ENCODE assay signal across 2 cellular contexts in genomic region chr6:28212510-28213212, GRCh38.
TF ChIP-seq lines count a peak whose summit lies in the region.

No MANE protein-coding gene starts in this region.

TF ChIP-seq in HCT116, 20 proteins besides CTCF, POLR2A, EP300 and RAD21:
- TF ChIP-seq TCF7L2 (IDR thresholded peaks at IDR 0.05; ENCODE audit: borderline replicate concordance, extremely low read depth, insufficient read depth, insufficient read length) (peak; percentile 28), JUND (IDR thresholded peaks at IDR 0.05) (no peak; the same call in 1 of the 2 replicates), SP1 (IDR thresholded peaks at IDR 0.05; ENCODE audit: low read depth) (peak; percentile 49; the same call in 1 of the 2 replicates), CEBPB (IDR thresholded peaks at IDR 0.05; ENCODE audit: low read depth) (peak; percentile 86), ATF3 (IDR thresholded peaks at IDR 0.05) (peak; percentile 98), ELF1 (IDR thresholded peaks at IDR 0.05; ENCODE audit: borderline replicate concordance, low read depth) (no peak), EGR1 (IDR thresholded peaks at IDR 0.05; ENCODE audit: low read depth) (no peak), EZH2 (IDR thresholded peaks at IDR 0.05) (no peak), SRF (IDR thresholded peaks at IDR 0.05; ENCODE audit: low read depth) (no peak), ZNF274 (IDR thresholded peaks at IDR 0.05; ENCODE audit: low read depth, low read length) (no peak), FOSL1 (IDR thresholded peaks at IDR 0.05; ENCODE audit: low read depth) (no peak), CBX3 (IDR thresholded peaks at IDR 0.05; ENCODE audit: low read depth) (peak; percentile 97), ZFX (IDR thresholded peaks at IDR 0.05) (no peak), POLR2AphosphoS5 (IDR thresholded peaks at IDR 0.05; ENCODE audit: low read depth, low read length) (peak; percentile 36; the same call in 1 of the 2 replicates), YY1 (IDR thresholded peaks at IDR 0.05; ENCODE audit: extremely low read depth, insufficient replicate concordance, low read depth, low read length) (peak; percentile 26), SIN3A (IDR thresholded peaks at IDR 0.05; ENCODE audit: low read depth) (no peak), ZBTB33 (IDR thresholded peaks at IDR 0.05; ENCODE audit: extremely low read depth, insufficient replicate concordance, low read length) (no peak), EZH2phosphoT487 (IDR thresholded peaks at IDR 0.05; ENCODE audit: borderline replicate concordance) (no peak)
- TF ChIP-seq, protein P1, sequence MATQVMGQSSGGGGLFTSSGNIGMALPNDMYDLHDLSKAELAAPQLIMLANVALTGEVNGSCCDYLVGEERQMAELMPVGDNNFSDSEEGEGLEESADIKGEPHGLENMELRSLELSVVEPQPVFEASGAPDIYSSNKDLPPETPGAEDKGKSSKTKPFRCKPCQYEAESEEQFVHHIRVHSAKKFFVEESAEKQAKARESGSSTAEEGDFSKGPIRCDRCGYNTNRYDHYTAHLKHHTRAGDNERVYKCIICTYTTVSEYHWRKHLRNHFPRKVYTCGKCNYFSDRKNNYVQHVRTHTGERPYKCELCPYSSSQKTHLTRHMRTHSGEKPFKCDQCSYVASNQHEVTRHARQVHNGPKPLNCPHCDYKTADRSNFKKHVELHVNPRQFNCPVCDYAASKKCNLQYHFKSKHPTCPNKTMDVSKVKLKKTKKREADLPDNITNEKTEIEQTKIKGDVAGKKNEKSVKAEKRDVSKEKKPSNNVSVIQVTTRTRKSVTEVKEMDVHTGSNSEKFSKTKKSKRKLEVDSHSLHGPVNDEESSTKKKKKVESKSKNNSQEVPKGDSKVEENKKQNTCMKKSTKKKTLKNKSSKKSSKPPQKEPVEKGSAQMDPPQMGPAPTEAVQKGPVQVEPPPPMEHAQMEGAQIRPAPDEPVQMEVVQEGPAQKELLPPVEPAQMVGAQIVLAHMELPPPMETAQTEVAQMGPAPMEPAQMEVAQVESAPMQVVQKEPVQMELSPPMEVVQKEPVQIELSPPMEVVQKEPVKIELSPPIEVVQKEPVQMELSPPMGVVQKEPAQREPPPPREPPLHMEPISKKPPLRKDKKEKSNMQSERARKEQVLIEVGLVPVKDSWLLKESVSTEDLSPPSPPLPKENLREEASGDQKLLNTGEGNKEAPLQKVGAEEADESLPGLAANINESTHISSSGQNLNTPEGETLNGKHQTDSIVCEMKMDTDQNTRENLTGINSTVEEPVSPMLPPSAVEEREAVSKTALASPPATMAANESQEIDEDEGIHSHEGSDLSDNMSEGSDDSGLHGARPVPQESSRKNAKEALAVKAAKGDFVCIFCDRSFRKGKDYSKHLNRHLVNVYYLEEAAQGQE (IDR thresholded peaks at IDR 0.05; ENCODE audit: low read depth), result no peak
- TF ChIP-seq, protein P2, sequence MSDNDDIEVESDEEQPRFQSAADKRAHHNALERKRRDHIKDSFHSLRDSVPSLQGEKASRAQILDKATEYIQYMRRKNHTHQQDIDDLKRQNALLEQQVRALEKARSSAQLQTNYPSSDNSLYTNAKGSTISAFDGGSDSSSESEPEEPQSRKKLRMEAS (IDR thresholded peaks at IDR 0.05), result peak; percentile 81

TF ChIP-seq in H1, 55 proteins besides CTCF, POLR2A, EP300 and RAD21:
- TF ChIP-seq HDAC2 (IDR thresholded peaks at IDR 0.05; ENCODE audit: borderline replicate concordance in 1 of 2, low read depth in 2 of 2, low read length in 2 of 2), result peak in 1 of 2 experiments; percentile 48; a peak in 1 of 4 replicates
- TF ChIP-seq MAFK (IDR thresholded peaks at IDR 0.05; ENCODE audit: low read depth, low read length), result peak; percentile 83; the same call in 1 of the 2 replicates
- peak; percentile 49; the same call in 1 of the 2 replicates for TF ChIP-seq SP4 (IDR thresholded peaks at IDR 0.05; ENCODE audit: low read length)
- no peak for TF ChIP-seq SUZ12 (IDR thresholded peaks at IDR 0.05; ENCODE audit: low read length)
- peak; percentile 6 for TF ChIP-seq NANOG (IDR thresholded peaks at IDR 0.05; ENCODE audit: insufficient read depth, low read depth, low read length, poor library complexity, severe bottlenecking)
- no peak for TF ChIP-seq HDAC6 (IDR thresholded peaks at IDR 0.05; ENCODE audit: low read depth, low read length)
- peak; percentile 100 for TF ChIP-seq TBP (IDR thresholded peaks at IDR 0.05; ENCODE audit: low read depth, low read length)
- TF ChIP-seq, protein P2 (IDR thresholded peaks at IDR 0.05), result peak; percentile 79
- TF ChIP-seq SIN3A (conservative IDR thresholded peaks at IDR 0.05 in 1 of 2, IDR thresholded peaks at IDR 0.05 in 1 of 2; ENCODE audit: low read depth in 1 of 2, low read length in 2 of 2), result 0 out of 4 replicates have a peak, but pooled peaks have one; percentile 43 to 49
- TF ChIP-seq ATF2 (IDR thresholded peaks at IDR 0.05; ENCODE audit: low read length), result peak; percentile 89
- no peak for TF ChIP-seq CBX8 (IDR thresholded peaks at IDR 0.05; ENCODE audit: borderline replicate concordance, low read depth, low read length)
- no peak for TF ChIP-seq BACH1 (IDR thresholded peaks at IDR 0.05; ENCODE audit: low read length)
- TF ChIP-seq TAF7 (optimal IDR thresholded peaks at IDR 0.05; ENCODE audit: borderline replicate concordance, low read depth, low read length), result peak; percentile 50
- no peak for TF ChIP-seq USF2 (IDR thresholded peaks at IDR 0.05; ENCODE audit: low read length)
- TF ChIP-seq KDM1A (IDR thresholded peaks at IDR 0.05; ENCODE audit: borderline replicate concordance, low read length), result peak; percentile 17; the same call in 1 of the 2 replicates
- peak; percentile 91 for TF ChIP-seq ASH2L (IDR thresholded peaks at IDR 0.05; ENCODE audit: low read length)
- TF ChIP-seq TCF12 (IDR thresholded peaks at IDR 0.05; ENCODE audit: low read depth, low read length), result no peak
- 0 out of 2 replicates have a peak, but pooled peaks have one; percentile 28 for TF ChIP-seq JUND (IDR thresholded peaks at IDR 0.05; ENCODE audit: low read length)
- TF ChIP-seq POLR2AphosphoS5 (IDR thresholded peaks at IDR 0.05; ENCODE audit: low read depth, low read length), result no peak
- peak; percentile 56; the same call in 1 of the 2 replicates for TF ChIP-seq CREB1 (IDR thresholded peaks at IDR 0.05)
- peak; percentile 66 for TF ChIP-seq TEAD4 (IDR thresholded peaks at IDR 0.05; ENCODE audit: low read depth, low read length)
- TF ChIP-seq SAP30 (IDR thresholded peaks at IDR 0.05; ENCODE audit: insufficient read depth, insufficient replicate concordance, low read length), result peak; percentile 49
- no peak for TF ChIP-seq SIX5 (IDR thresholded peaks at IDR 0.05; ENCODE audit: low read depth, low read length)
